12 cellular contexts compared by ENCODE assay signal in genomic region chr16:48561960-48562393, GRCh38. TPM values are rescaled to one million over a fixed set of nuclear protein-coding genes. Genes with fewer than 3 reads are reported as not detected.
DNase-seq lines count a peak whose midpoint lies in the region; ATAC-seq and TF ChIP-seq lines count a peak whose summit lies in the region.
"Had no signal": no experiment of that assay in that cellular context is flagged by ENCODE, and none has a peak within 500 bp of the region (broad histone marks: within the 10 kb centered on the region; RNA-seq: fewer than 3 reads in every experiment).

No MANE protein-coding gene starts in this region.

- intact Hi-C loops in left ventricle myocardium inferior (cut with micrococcal nuclease) (no loop called here), vagina (cut with DNase I) (no loop called here)

- ATAC-seq in lung (ENCODE audit: insufficient read depth, low FRiP score), result peak; percentile 32
- ATAC-seq in upper lobe of left lung (ENCODE audit: low FRiP score in 2 of 2), result peak in 1 of 2 donors; percentile 50

- H3K27me3 ChIP-seq in left ventricle myocardium inferior (ENCODE audit: low read depth) (no peaks in the 10 kb centered on the region), right atrium auricular region (no peaks in the 10 kb centered on the region), lung (ENCODE audit: control insufficient read depth, insufficient read depth) (no peaks in the 10 kb centered on the region), upper lobe of left lung (no peaks in the 10 kb centered on the region), vagina (no peaks in the 10 kb centered on the region)
- H3K27me3 ChIP-seq: thyroid gland had no signal

- DNase-seq in left ventricle myocardium inferior, result no peak
- DNase-seq in right atrium auricular region (ENCODE audit: low spot score), result no peak
- peak; percentile 52 to 56 for DNase-seq in cardiac fibroblast (ENCODE audit: low read depth in 2 of 2)
- no peak for DNase-seq in lung (ENCODE audit: low spot score)
- no peak for DNase-seq in upper lobe of left lung
- DNase-seq in vagina (ENCODE audit: extremely low spot score in 2 of 2), result no peak
- no peak for DNase-seq in NAMALWA (ENCODE audit: low spot score)
- DNase-seq in H4 (ENCODE audit: low spot score), result no peak
- DNase-seq: activated CD8-positive, alpha-beta memory T cell treated with anti-CD3 and anti-CD28 coated beads, Interleukin-2, amount 50 U/mL, for 48 hours; H7; stimulated activated CD4-positive, alpha-beta T cell treated with anti-CD3 and anti-CD28 coated beads, Interleukin-4, amount 100 ng/mL, for 4 hours had no signal

- TF ChIP-seq POLR2A in upper lobe of left lung (IDR thresholded peaks at IDR 0.05), result no peak
- no peak for TF ChIP-seq POLR2A in vagina (IDR thresholded peaks at IDR 0.05)

- H3K4me1 ChIP-seq in left ventricle myocardium inferior (peaks cover 69% of the 10 kb centered on the region), right atrium auricular region (peaks cover 0 to 44% of the 10 kb centered on the region in 2 donors), lung (ENCODE audit: control insufficient read depth in 2 of 2, insufficient read depth in 2 of 2, low read length in 2 of 2) (peaks cover 4 to 22% of the 10 kb centered on the region in 2 donors), upper lobe of left lung (peaks cover 45 to 54% (median 51%) of the 10 kb centered on the region in 4 donors), vagina (peaks cover 49% of the 10 kb centered on the region)

- TF ChIP-seq EP300 in upper lobe of left lung (IDR thresholded peaks at IDR 0.05), result no peak

- H3K9me3 ChIP-seq in left ventricle myocardium inferior (replicated peaks), result no peaks in the 10 kb centered on the region
- no peaks in the 10 kb centered on the region for H3K9me3 ChIP-seq in right atrium auricular region
- no peaks in the 10 kb centered on the region for H3K9me3 ChIP-seq in lung (ENCODE audit: control insufficient read depth in 2 of 2, insufficient read depth in 1 of 2, low read length in 1 of 2)
- no peaks in the 10 kb centered on the region for H3K9me3 ChIP-seq in upper lobe of left lung
- H3K9me3 ChIP-seq in vagina, result no peaks in the 10 kb centered on the region
- H3K9me3 ChIP-seq: thyroid gland had no signal

- H3K27ac ChIP-seq in left ventricle myocardium inferior (replicated peaks) (peak overlapping the region; percentile 18), right atrium auricular region (no peak overlapping the region), lung (ENCODE audit: low read depth in 1 of 2, low read length in 1 of 2) (peak overlapping the region in 1 of 2 donors; percentile 32), upper lobe of left lung (peak overlapping the region in 3 of 4 donors; percentile 13 to 57 (median 20)), vagina (no peak overlapping the region)
- H3K27ac ChIP-seq: thyroid gland had no signal

- H3K4me3 ChIP-seq in left ventricle myocardium inferior (no peak overlapping the region), right atrium auricular region (no peak overlapping the region), cardiac fibroblast (replicated peaks in 1 of 2; ENCODE audit: low read depth in 2 of 2, low read length in 2 of 2) (no peak overlapping the region), lung (no peak overlapping the region), upper lobe of left lung (no peak overlapping the region), vagina (no peak overlapping the region)
- H3K4me3 ChIP-seq: thyroid gland had no signal

- H3K36me3 ChIP-seq in left ventricle myocardium inferior, result peaks cover 5% of the 10 kb centered on the region
- H3K36me3 ChIP-seq in right atrium auricular region, result no peaks in the 10 kb centered on the region
- peaks cover 4 to 5% of the 10 kb centered on the region in 2 donors for H3K36me3 ChIP-seq in lung (ENCODE audit: control insufficient read depth in 2 of 2, insufficient read depth in 2 of 2, low read length in 2 of 2)
- peaks cover 0 to 3% (median 0%) of the 10 kb centered on the region in 4 donors for H3K36me3 ChIP-seq in upper lobe of left lung
- H3K36me3 ChIP-seq in vagina, result no peaks in the 10 kb centered on the region
- H3K36me3 ChIP-seq: thyroid gland had no signal

- no peak for TF ChIP-seq CTCF in left ventricle myocardium inferior (IDR thresholded peaks at IDR 0.05; ENCODE audit: borderline replicate concordance)
- TF ChIP-seq CTCF in right atrium auricular region (IDR thresholded peaks at IDR 0.05), result no peak
- TF ChIP-seq CTCF in cardiac fibroblast (IDR thresholded peaks at IDR 0.05; ENCODE audit: low read depth, low read length), result no peak
- TF ChIP-seq CTCF in lung (IDR thresholded peaks at IDR 0.05; ENCODE audit: control extremely low read depth, extremely low read depth), result no peak
- no peak for TF ChIP-seq CTCF in upper lobe of left lung (IDR thresholded peaks at IDR 0.05)
- no peak for TF ChIP-seq CTCF in vagina (IDR thresholded peaks at IDR 0.05)

RNA-seq across cellular contexts. Expression of gene N4BP1, which starts 48.0 kb away (rescaled TPM):
- 18.3 TPM for total RNA-seq in left ventricle myocardium inferior
- 10 to 100 TPM; 12.3 to 15.0 TPM for total RNA-seq in right atrium auricular region
- 10 to 100 TPM; 41.6 to 66.0 TPM for total RNA-seq in lung
- polyA plus RNA-seq in lung, result 10 to 100 TPM; 16.5 to 31.5 TPM
- total RNA-seq in upper lobe of left lung, result 10 to 100 TPM; 33.5 to 78.6 (median 53.1) TPM
- 44.0 TPM for total RNA-seq in vagina
- 8.3 and 15.7 TPM in 2 replicates for total RNA-seq in H4 (2014; rRNA removed; shearing (Covaris generic))

Comparison
In these comparisons a context has a peak if more than half of its experiments do, and no peak if none do; other contexts are left out.
1. H3K27ac ChIP-seq: peak in left ventricle myocardium inferior (single experiment) and upper lobe of left lung (3 of 4); none in right atrium auricular region (0 of 2) and vagina (single experiment).
2. DNase-seq: peak in cardiac fibroblast (2 of 2); none in left ventricle myocardium inferior (single experiment), right atrium auricular region (single experiment), lung (single experiment), upper lobe of left lung (0 of 2), vagina (0 of 2), NAMALWA (single experiment) and H4 (single experiment).